ENCODE assay signal across 35 cellular contexts in the genomic region with DNA sequence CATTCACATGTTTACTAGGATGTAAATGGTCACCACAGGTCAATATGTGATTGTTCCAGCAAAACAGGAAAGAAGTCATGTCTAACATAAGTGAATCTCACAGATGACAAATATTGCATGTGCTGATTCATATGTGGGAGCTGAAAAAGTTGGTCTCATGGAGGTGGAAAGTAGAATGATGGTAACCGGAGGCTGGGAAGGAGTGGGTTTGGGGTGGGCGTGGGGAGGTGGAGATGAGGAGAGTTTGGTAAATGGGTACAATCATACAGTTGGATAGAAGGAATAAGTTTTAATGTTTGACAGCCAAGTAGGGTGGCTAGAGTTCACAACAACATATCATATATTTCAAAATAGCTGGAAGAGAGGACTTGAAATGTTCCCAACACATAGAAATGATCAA.
"Had no signal": no experiment of that assay in that cellular context is flagged by ENCODE, and none has a peak within 500 bp of the region (broad histone marks: within the 10 kb centered on the region; RNA-seq: fewer than 3 reads in every experiment).

No MANE protein-coding gene starts in this region.

- H3K9me3 ChIP-seq: MG63 had no signal

- H3K36me3 ChIP-seq: MG63 had no signal

- DNase-seq: Kasumi-1, MG63, MM.1S, MV-4-11, NCI-H1048, NCI-H1092, NCI-H1092 treated with DMSO at 0.1 percent for 48 hours, NCI-H1105, NCI-H1105 treated with DMSO at 0.1 percent for 48 hours, NCI-H1417, NCI-H1417 treated with DMSO at 0.1 percent for 48 hours, NCI-H1436, NCI-H1436 treated with DMSO at 0.1 percent for 48 hours, NCI-H146, NCI-H1694, NCI-H1694 treated with DMSO at 0.1 percent for 48 hours, NCI-H187, NCI-H187 treated with DMSO at 0.1 percent for 48 hours, NCI-H1930, NCI-H2029, NCI-H2029 treated with DMSO at 0.1 percent for 48 hours, NCI-H2081, NCI-H2081 treated with DMSO at 0.1 percent for 48 hours, NCI-H2107, NCI-H2171, NCI-H2171 treated with DMSO at 0.1 percent for 48 hours, NCI-H2227 treated with DMSO at 0.1 percent for 48 hours, NCI-H226, NCI-H345, NCI-H446, NCI-H446 treated with DMSO at 0.1 percent for 48 hours, NCI-H510A, NCI-H510A treated with DMSO at 0.1 percent for 48 hours, NCI-H524, NCI-H524 treated with DMSO at 0.1 percent for 48 hours had no signal

- H3K4me3 ChIP-seq: MG63 had no signal

- H3K27me3 ChIP-seq: MG63 had no signal
